Comparison of ENCODE assay signal across 1 cellular context in the genomic region with DNA sequence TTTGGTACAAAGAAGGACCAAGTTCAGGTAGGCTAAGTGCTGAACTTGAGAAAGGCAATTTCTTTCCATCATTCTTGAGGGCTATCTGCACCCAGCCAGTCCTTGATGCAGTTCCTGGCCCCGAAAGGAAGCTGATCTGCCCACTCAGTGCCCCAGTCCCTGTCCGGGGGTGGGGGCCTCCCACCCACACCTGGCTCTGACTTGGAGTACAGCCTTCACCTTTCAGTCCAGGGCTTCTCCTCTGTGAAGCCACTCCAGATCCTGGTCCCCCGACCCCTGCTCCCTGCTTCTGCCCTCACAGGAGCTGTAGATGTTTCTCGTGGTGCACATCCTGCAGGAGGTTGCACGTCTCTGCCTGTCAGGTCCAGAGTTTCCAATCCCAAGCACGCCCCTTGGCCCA.
TF ChIP-seq lines count a peak whose summit lies in the region.

No MANE protein-coding gene starts in this region.

TF ChIP-seq in WTC11, 78 proteins besides CTCF, POLR2A, EP300 and RAD21:
- TF ChIP-seq, protein P1, sequence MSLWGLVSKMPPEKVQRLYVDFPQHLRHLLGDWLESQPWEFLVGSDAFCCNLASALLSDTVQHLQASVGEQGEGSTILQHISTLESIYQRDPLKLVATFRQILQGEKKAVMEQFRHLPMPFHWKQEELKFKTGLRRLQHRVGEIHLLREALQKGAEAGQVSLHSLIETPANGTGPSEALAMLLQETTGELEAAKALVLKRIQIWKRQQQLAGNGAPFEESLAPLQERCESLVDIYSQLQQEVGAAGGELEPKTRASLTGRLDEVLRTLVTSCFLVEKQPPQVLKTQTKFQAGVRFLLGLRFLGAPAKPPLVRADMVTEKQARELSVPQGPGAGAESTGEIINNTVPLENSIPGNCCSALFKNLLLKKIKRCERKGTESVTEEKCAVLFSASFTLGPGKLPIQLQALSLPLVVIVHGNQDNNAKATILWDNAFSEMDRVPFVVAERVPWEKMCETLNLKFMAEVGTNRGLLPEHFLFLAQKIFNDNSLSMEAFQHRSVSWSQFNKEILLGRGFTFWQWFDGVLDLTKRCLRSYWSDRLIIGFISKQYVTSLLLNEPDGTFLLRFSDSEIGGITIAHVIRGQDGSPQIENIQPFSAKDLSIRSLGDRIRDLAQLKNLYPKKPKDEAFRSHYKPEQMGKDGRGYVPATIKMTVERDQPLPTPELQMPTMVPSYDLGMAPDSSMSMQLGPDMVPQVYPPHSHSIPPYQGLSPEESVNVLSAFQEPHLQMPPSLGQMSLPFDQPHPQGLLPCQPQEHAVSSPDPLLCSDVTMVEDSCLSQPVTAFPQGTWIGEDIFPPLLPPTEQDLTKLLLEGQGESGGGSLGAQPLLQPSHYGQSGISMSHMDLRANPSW (CRISPR knock-in tag; conservative IDR thresholded peaks at IDR 0.05; ENCODE audit: low read depth), result no peak
- TF ChIP-seq NFATC4 (CRISPR knock-in tag; IDR thresholded peaks at IDR 0.05) (no peak), SMAD4 (CRISPR knock-in tag; IDR thresholded peaks at IDR 0.05) (no peak), ZNF232 (CRISPR knock-in tag; IDR thresholded peaks at IDR 0.05) (no peak), TEAD1 (CRISPR knock-in tag; IDR thresholded peaks at IDR 0.05) (no peak), NR3C1 (CRISPR knock-in tag; conservative IDR thresholded peaks at IDR 0.05; ENCODE audit: low read depth) (no peak)
- TF ChIP-seq, protein P2, sequence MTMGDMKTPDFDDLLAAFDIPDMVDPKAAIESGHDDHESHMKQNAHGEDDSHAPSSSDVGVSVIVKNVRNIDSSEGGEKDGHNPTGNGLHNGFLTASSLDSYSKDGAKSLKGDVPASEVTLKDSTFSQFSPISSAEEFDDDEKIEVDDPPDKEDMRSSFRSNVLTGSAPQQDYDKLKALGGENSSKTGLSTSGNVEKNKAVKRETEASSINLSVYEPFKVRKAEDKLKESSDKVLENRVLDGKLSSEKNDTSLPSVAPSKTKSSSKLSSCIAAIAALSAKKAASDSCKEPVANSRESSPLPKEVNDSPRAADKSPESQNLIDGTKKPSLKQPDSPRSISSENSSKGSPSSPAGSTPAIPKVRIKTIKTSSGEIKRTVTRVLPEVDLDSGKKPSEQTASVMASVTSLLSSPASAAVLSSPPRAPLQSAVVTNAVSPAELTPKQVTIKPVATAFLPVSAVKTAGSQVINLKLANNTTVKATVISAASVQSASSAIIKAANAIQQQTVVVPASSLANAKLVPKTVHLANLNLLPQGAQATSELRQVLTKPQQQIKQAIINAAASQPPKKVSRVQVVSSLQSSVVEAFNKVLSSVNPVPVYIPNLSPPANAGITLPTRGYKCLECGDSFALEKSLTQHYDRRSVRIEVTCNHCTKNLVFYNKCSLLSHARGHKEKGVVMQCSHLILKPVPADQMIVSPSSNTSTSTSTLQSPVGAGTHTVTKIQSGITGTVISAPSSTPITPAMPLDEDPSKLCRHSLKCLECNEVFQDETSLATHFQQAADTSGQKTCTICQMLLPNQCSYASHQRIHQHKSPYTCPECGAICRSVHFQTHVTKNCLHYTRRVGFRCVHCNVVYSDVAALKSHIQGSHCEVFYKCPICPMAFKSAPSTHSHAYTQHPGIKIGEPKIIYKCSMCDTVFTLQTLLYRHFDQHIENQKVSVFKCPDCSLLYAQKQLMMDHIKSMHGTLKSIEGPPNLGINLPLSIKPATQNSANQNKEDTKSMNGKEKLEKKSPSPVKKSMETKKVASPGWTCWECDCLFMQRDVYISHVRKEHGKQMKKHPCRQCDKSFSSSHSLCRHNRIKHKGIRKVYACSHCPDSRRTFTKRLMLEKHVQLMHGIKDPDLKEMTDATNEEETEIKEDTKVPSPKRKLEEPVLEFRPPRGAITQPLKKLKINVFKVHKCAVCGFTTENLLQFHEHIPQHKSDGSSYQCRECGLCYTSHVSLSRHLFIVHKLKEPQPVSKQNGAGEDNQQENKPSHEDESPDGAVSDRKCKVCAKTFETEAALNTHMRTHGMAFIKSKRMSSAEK (CRISPR knock-in tag; IDR thresholded peaks at IDR 0.05; ENCODE audit: borderline replicate concordance), result no peak
TF ChIP-seq in WTC11: peak in this region for 0.
